In the genomic region with DNA sequence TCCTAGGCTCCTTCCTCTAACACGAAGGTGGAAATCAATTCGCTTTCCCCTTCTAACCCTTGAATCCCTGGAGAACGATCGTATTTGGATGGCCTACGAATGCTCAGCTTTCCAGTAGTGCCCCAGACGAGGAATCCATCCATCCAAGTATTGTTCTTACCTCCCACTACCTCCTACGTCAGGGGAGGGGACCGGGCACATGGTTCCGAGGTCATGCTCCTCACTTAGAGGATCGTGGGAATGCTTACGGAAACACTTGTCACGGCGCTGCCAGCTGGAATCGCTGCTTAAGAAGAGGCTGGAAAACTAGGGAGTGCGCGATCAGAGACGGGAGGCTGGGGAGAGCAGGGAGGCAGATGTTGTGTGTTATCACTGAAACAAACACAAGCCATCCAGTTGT, we compare ENCODE assay signal across 1 cellular context.
TF ChIP-seq lines count a peak whose summit lies in the region.

No MANE protein-coding gene starts in this region.

TF ChIP-seq in GM12878, 131 proteins besides CTCF, POLR2A, EP300 and RAD21 (continued from another document):
- TF ChIP-seq ZBTB40 (IDR thresholded peaks at IDR 0.05; ENCODE audit: borderline replicate concordance) (no peak), SIN3A (IDR thresholded peaks at IDR 0.05; ENCODE audit: low read depth, low read length) (no peak), CREM (IDR thresholded peaks at IDR 0.05; ENCODE audit: low read depth) (no peak), POLR2AphosphoS5 (IDR thresholded peaks at IDR 0.05; ENCODE audit: low read length) (0 out of 2 replicates have a peak, but pooled peaks have one; percentile 5)
